In genomic region chr4:2962614-2963184, GRCh38 we compare ENCODE assay signal across 8 cellular contexts. TPM values are rescaled to one million over a fixed set of nuclear protein-coding genes. Genes with fewer than 3 reads are reported as not detected.
A peak's percentile ranks its signal among the peaks of the same experiment; 100 is the strongest.
DNase-seq lines count a peak whose midpoint lies in the region; ATAC-seq and TF ChIP-seq lines count a peak whose summit lies in the region.

No MANE protein-coding gene starts in this region.

- ATAC-seq in GM21717 (IDR thresholded peaks at IDR 0.05; ENCODE audit: unreplicated experiment) (peak; percentile 28), gastroesophageal sphincter (peak; percentile 51), omental fat pad (ENCODE audit: low FRiP score) (peak; percentile 43)

- H3K27ac Mint-ChIP-seq in activated CD4-positive, alpha-beta memory T cell treated with anti-CD3 and anti-CD28 coated beads, Interleukin-2, amount 10 ng/mL, durations not matched to agents 7 days and 5 days = peak overlapping the region; percentile 67

- H3K27ac ChIP-seq in Karpas-422 (ENCODE audit: low read length) (peak overlapping the region; percentile 64), gastroesophageal sphincter (peak overlapping the region; percentile 56 to 93 (median 86))

- peak overlapping the region; percentile 94 for H3K4me2 ChIP-seq in Karpas-422 (ENCODE audit: low read depth, low read length, poor library complexity, severe bottlenecking)

- peak overlapping the region; percentile 92 for H3K9ac ChIP-seq in Karpas-422 (ENCODE audit: low read length)

- POLR2A ChIA-PET in activated CD4-positive, alpha-beta memory T cell treated with anti-CD3 and anti-CD28 coated beads, Interleukin-2, amount 10 ng/mL, durations not matched to agents 7 days and 5 days (lab: Charles Lee) = interaction anchor here (0.9 to 5.8 kb wide), 19 partner anchors 9 to 550 kb away, joined by 3 to 74 read pairs (median 4); partner anchors contain the start of genes ADD1, RNF4 and TNIP2

- peaks cover 4% of the 10 kb centered on the region for H3K27me3 Mint-ChIP-seq in activated CD4-positive, alpha-beta memory T cell treated with anti-CD3 and anti-CD28 coated beads, Interleukin-2, amount 10 ng/mL, durations not matched to agents 7 days and 5 days

- H3K4me1 ChIP-seq in Karpas-422 (ENCODE audit: low read length) = peaks cover 18% of the 10 kb centered on the region
- H3K4me1 ChIP-seq in gastroesophageal sphincter = peaks cover 0 to 55% (median 15%) of the 10 kb centered on the region in 3 donors

- H3K4me1 Mint-ChIP-seq in activated CD4-positive, alpha-beta memory T cell treated with anti-CD3 and anti-CD28 coated beads, Interleukin-2, amount 10 ng/mL, durations not matched to agents 7 days and 5 days = peaks cover 46% of the 10 kb centered on the region

- H3K36me3 ChIP-seq in Karpas-422 (ENCODE audit: insufficient read depth, low read length) = peaks cover 24% of the 10 kb centered on the region
- H3K36me3 ChIP-seq in gastroesophageal sphincter = peaks cover 0 to 13% of the 10 kb centered on the region in 2 donors

- CTCF ChIA-PET in activated CD4-positive, alpha-beta memory T cell treated with anti-CD3 and anti-CD28 coated beads, Interleukin-2, amount 10 ng/mL, durations not matched to agents 7 days and 5 days (lab: Charles Lee) = interaction anchor here (0.7 to 5.3 kb wide), 11 partner anchors 10 to 199 kb away, joined by 3 to 38 read pairs (median 9); partner anchors contain the start of gene HTT

- DNase-seq in NCI-H748 (lab: John Stamatoyannopoulos, UW; ENCODE audit: unreplicated experiment) (peak; percentile 42), NCI-H748 treated with DMSO at 0.1 percent for 48 hours (lab: John Stamatoyannopoulos, UW) (no peak), Karpas-422 (peak; percentile 87), omental fat pad (ENCODE audit: low spot score) (no peak), cerebellar nuclear complex (lab: John Stamatoyannopoulos, UW) (no peak)
- DNase-seq in activated CD4-positive, alpha-beta memory T cell treated with anti-CD3 and anti-CD28 coated beads, Interleukin-2, amount 10 ng/mL, durations not matched to agents 7 days and 5 days = no peak

- H3K9me3 Mint-ChIP-seq in activated CD4-positive, alpha-beta memory T cell treated with anti-CD3 and anti-CD28 coated beads, Interleukin-2, amount 10 ng/mL, durations not matched to agents 7 days and 5 days = no peaks in the 10 kb centered on the region

- peaks cover 31% of the 10 kb centered on the region for H4K20me1 ChIP-seq in Karpas-422 (ENCODE audit: insufficient read depth, low read depth, low read length)

- TF ChIP-seq POLR2A in gastroesophageal sphincter (IDR thresholded peaks at IDR 0.05) = no peak

- no peaks in the 10 kb centered on the region for H3K27me3 ChIP-seq in Karpas-422 (ENCODE audit: low read length)
- H3K27me3 ChIP-seq in gastroesophageal sphincter = no peaks in the 10 kb centered on the region

- H2AFZ ChIP-seq in Karpas-422 (ENCODE audit: low read length) = peak overlapping the region; percentile 4; the same call in 1 of the 2 replicates

- H3K9me2 ChIP-seq in Karpas-422 (replicated peaks; ENCODE audit: insufficient read depth, low read length) = no peaks in the 10 kb centered on the region

- H3K9me3 ChIP-seq in Karpas-422 (ENCODE audit: low read length) (no peaks in the 10 kb centered on the region), gastroesophageal sphincter (no peaks in the 10 kb centered on the region)

- H3K4me3 Mint-ChIP-seq in activated CD4-positive, alpha-beta memory T cell treated with anti-CD3 and anti-CD28 coated beads, Interleukin-2, amount 10 ng/mL, durations not matched to agents 7 days and 5 days = peak overlapping the region; percentile 73

- H3K4me3 ChIP-seq in Karpas-422 (ENCODE audit: low read length) (peak overlapping the region; percentile 81), gastroesophageal sphincter (peak overlapping the region; percentile 53 to 99)

- TF ChIP-seq CTCF in gastroesophageal sphincter (IDR thresholded peaks at IDR 0.05) = no peak
- no peak for TF ChIP-seq CTCF in omental fat pad (IDR thresholded peaks at IDR 0.05)

- H3K36me3 Mint-ChIP-seq in activated CD4-positive, alpha-beta memory T cell treated with anti-CD3 and anti-CD28 coated beads, Interleukin-2, amount 10 ng/mL, durations not matched to agents 7 days and 5 days (ENCODE audit: low read depth) = peaks cover 14% of the 10 kb centered on the region

- TF ChIP-seq EP300 in gastroesophageal sphincter (IDR thresholded peaks at IDR 0.05) = no peak

- peaks cover 48% of the 10 kb centered on the region for H3K79me2 ChIP-seq in Karpas-422 (ENCODE audit: low read length)

- 0% methylated on average over 9 to 11 of the region's 43 CpGs for WGBS in gastroesophageal sphincter (ENCODE audit: low coverage in 1 of 2), 2 donors

RNA-seq across cellular contexts. Expression of gene NOP14, which starts 0.5 kb away (rescaled TPM):
- total RNA-seq in Karpas-422 (2014; rRNA removed; shearing (Covaris generic); ENCODE audit: low replicate concordance) = 19.2 and 27.6 TPM in 2 replicates
- 10 to 100 TPM; 34.1 to 38.7 TPM for total RNA-seq in activated CD4-positive, alpha-beta memory T cell treated with anti-CD3 and anti-CD28 coated beads, Interleukin-2, amount 10 ng/mL, durations not matched to agents 7 days and 5 days
- total RNA-seq in gastroesophageal sphincter = 10 to 100 TPM; 17.6 to 25.2 (median 20.4) TPM
- 10 to 100 TPM; 20.3 to 47.6 (median 24.8) TPM for total RNA-seq in omental fat pad

RNA-seq across cellular contexts. Expression of gene GRK4, which starts 0.7 kb away (rescaled TPM):
- 3.0 and 3.8 TPM in 2 replicates for total RNA-seq in Karpas-422 (2014; rRNA removed; shearing (Covaris generic); ENCODE audit: low replicate concordance)
- 1 to 10 TPM; 3.1 to 3.6 TPM for total RNA-seq in activated CD4-positive, alpha-beta memory T cell treated with anti-CD3 and anti-CD28 coated beads, Interleukin-2, amount 10 ng/mL, durations not matched to agents 7 days and 5 days
- total RNA-seq in gastroesophageal sphincter (1 to 10 TPM; 4.2 to 9.5 (median 6.2) TPM), omental fat pad (1 to 10 TPM; 5.1 to 6.5 (median 6.1) TPM)

Comparison
In these comparisons a context has a peak if more than half of its experiments do, and no peak if none do; other contexts are left out.
1. DNase-seq: peak in NCI-H748 (single experiment) and Karpas-422 (single experiment); none in NCI-H748 treated with DMSO at 0.1 percent for 48 hours (single experiment), activated CD4-positive, alpha-beta memory T cell treated with anti-CD3 and anti-CD28 coated beads, Interleukin-2, amount 10 ng/mL, durations not matched to agents 7 days and 5 days (single experiment), omental fat pad (single experiment) and cerebellar nuclear complex (0 of 2).
2. Peak in every context shown above with its lines, with median percentiles within 50 percentile points of each other: ATAC-seq.